ENCODE assay signal across 1 cellular context in the genomic region with DNA sequence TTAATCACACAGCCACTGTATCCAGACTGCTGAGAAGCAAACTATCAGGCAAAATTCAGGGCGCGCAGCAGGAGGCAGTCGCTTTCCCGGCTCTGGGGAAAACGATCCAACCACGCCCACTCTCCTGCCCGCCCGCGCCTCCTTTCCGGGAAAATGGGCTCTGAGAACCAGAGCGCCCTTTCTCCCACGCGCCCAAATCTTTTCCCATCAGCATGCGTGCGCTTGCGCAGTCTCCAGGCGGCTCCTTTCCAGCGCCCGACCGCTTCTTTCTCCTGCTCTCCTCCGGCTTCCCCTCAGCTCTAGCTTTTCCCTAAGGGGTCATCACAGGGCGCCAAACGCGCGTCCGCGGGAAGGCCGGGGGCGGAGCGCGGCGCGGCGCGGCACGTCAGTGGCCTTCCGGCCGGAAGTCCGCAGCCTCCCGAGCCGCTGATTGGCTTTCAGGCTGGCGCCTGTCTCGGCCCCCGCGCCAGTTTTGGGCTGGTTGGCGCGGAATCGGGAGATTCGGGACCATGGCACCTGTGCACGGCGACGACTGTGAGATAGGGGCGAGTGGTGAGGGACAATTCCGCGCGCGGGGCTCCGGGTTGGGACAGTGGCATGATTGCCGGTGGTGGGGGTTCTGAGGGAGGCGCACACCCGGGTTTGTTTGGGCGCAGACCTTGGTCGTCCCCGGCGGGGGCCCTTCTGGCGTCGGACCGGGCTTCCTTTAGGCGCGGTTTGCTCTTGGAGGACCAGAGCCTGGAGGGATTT.
TF ChIP-seq lines count a peak whose summit lies in the region.

Gene POLA1, plus strand, starts transcription at position 466 of the 750 bp plus-strand sequence. Its CDS starts 44 bp downstream, at position 510.

TF ChIP-seq in K562, 482 proteins besides CTCF, POLR2A, EP300 and RAD21 (continued from another document and continues in another):
- TF ChIP-seq ZNF407 (IDR thresholded peaks at IDR 0.05; ENCODE audit: low read depth), result no peak
- no peak for TF ChIP-seq SNIP1 (IDR thresholded peaks at IDR 0.05; ENCODE audit: low read depth)
- TF ChIP-seq HNRNPUL1 (IDR thresholded peaks at IDR 0.05; ENCODE audit: low read length), result no peak
- 0 out of 2 replicates have a peak, but pooled peaks have one; percentile 3 for TF ChIP-seq KLF16 (IDR thresholded peaks at IDR 0.05)
- TF ChIP-seq GATAD2B (IDR thresholded peaks at IDR 0.05; ENCODE audit: borderline replicate concordance), result no peak
- TF ChIP-seq CHD1 (IDR thresholded peaks at IDR 0.05; ENCODE audit: low read length), result no peak
- peak; percentile 97 for TF ChIP-seq E2F8 (IDR thresholded peaks at IDR 0.05; ENCODE audit: low read depth, partially characterized antibody)
- TF ChIP-seq HNRNPK (IDR thresholded peaks at IDR 0.05; ENCODE audit: low read depth, low read length, poor library complexity, severe bottlenecking), result no peak
- no peak for TF ChIP-seq ZNF75A (CRISPR knock-in tag; IDR thresholded peaks at IDR 0.05)
- no peak for TF ChIP-seq ZNF507 (tag; conservative IDR thresholded peaks at IDR 0.05)
- TF ChIP-seq ZNF57 (CRISPR knock-in tag; IDR thresholded peaks at IDR 0.05), result no peak
- 0 out of 4 replicates have a peak, but pooled peaks of 1 of the 2 experiments have one; percentile 53 for TF ChIP-seq ZNF639 (CRISPR knock-in tag; conservative IDR thresholded peaks at IDR 0.05 in 1 of 2, IDR thresholded peaks at IDR 0.05 in 1 of 2)
- TF ChIP-seq WHSC1 (IDR thresholded peaks at IDR 0.05; ENCODE audit: low read length), result no peak
- TF ChIP-seq, protein P1, sequence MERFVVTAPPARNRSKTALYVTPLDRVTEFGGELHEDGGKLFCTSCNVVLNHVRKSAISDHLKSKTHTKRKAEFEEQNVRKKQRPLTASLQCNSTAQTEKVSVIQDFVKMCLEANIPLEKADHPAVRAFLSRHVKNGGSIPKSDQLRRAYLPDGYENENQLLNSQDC (CRISPR knock-in tag; IDR thresholded peaks at IDR 0.05), result no peak
- TF ChIP-seq BACH1 (tag; IDR thresholded peaks at IDR 0.05), result no peak
- no peak for TF ChIP-seq ZNF589 (CRISPR knock-in tag; IDR thresholded peaks at IDR 0.05; ENCODE audit: low read depth)
- TF ChIP-seq SIN3A (IDR thresholded peaks at IDR 0.05; ENCODE audit: borderline replicate concordance in 2 of 2, control insufficient read depth in 1 of 2, low read depth in 2 of 2, low read length in 2 of 2), result peak; percentile 10 to 61; a peak in 1 of 4 replicates
- TF ChIP-seq ZNF212 (CRISPR knock-in tag; IDR thresholded peaks at IDR 0.05), result no peak
- TF ChIP-seq, protein P2, sequence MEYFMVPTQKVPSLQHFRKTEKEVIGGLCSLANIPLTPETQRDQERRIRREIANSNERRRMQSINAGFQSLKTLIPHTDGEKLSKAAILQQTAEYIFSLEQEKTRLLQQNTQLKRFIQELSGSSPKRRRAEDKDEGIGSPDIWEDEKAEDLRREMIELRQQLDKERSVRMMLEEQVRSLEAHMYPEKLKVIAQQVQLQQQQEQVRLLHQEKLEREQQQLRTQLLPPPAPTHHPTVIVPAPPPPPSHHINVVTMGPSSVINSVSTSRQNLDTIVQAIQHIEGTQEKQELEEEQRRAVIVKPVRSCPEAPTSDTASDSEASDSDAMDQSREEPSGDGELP (CRISPR knock-in tag; IDR thresholded peaks at IDR 0.05; ENCODE audit: borderline replicate concordance), result peak; percentile 85; the same call in 1 of the 2 replicates
- TF ChIP-seq ZBTB2 (IDR thresholded peaks at IDR 0.05), result peak; percentile 90
- no peak for TF ChIP-seq NR4A1 (CRISPR knock-in tag; IDR thresholded peaks at IDR 0.05)
- no peak for TF ChIP-seq NR4A1 (tag; IDR thresholded peaks at IDR 0.05)
- TF ChIP-seq MITF (IDR thresholded peaks at IDR 0.05), result no peak
- TF ChIP-seq MED1 (CRISPR knock-in tag; IDR thresholded peaks at IDR 0.05; ENCODE audit: borderline replicate concordance), result no peak
- peak; percentile 49 for TF ChIP-seq CCNT2 (IDR thresholded peaks at IDR 0.05; ENCODE audit: borderline replicate concordance, extremely low read depth, insufficient read length, low read depth, low read length)
- no peak for TF ChIP-seq ZNF347 (CRISPR knock-in tag; IDR thresholded peaks at IDR 0.05; ENCODE audit: low read depth)
- TF ChIP-seq, protein P3, sequence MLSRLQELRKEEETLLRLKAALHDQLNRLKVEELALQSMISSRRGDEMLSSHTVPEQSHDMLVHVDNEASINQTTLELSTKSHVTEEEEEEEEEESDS (CRISPR knock-in tag; IDR thresholded peaks at IDR 0.05), result no peak
- peak; percentile 63 for TF ChIP-seq NFYB (IDR thresholded peaks at IDR 0.05; ENCODE audit: extremely low read depth, insufficient read length)
- TF ChIP-seq RNF2 (IDR thresholded peaks at IDR 0.05), result 0 out of 2 replicates have a peak, but pooled peaks have one; percentile 45
- TF ChIP-seq, protein P4, sequence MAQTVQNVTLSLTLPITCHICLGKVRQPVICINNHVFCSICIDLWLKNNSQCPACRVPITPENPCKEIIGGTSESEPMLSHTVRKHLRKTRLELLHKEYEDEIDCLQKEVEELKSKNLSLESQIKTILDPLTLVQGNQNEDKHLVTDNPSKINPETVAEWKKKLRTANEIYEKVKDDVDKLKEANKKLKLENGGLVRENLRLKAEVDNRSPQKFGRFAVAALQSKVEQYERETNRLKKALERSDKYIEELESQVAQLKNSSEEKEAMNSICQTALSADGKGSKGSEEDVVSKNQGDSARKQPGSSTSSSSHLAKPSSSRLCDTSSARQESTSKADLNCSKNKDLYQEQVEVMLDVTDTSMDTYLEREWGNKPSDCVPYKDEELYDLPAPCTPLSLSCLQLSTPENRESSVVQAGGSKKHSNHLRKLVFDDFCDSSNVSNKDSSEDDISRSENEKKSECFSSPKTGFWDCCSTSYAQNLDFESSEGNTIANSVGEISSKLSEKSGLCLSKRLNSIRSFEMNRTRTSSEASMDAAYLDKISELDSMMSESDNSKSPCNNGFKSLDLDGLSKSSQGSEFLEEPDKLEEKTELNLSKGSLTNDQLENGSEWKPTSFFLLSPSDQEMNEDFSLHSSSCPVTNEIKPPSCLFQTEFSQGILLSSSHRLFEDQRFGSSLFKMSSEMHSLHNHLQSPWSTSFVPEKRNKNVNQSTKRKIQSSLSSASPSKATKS (CRISPR knock-in tag; IDR thresholded peaks at IDR 0.05), result no peak
- TF ChIP-seq CBX3 (IDR thresholded peaks at IDR 0.05; ENCODE audit: borderline replicate concordance in 1 of 2, low read length in 2 of 2), result peak in 1 of 2 experiments; percentile 45; a peak in 1 of 3 replicates
- no peak for TF ChIP-seq BMI1 (IDR thresholded peaks at IDR 0.05; ENCODE audit: low read length)
- TF ChIP-seq CREB3L1 (IDR thresholded peaks at IDR 0.05; ENCODE audit: borderline replicate concordance, low read depth), result 0 out of 2 replicates have a peak, but pooled peaks have one; percentile 61
